ENCODE assay signal across 37 cellular contexts in genomic region chr5:45035991-45036390, GRCh38.
"Had no signal": no experiment of that assay in that cellular context is flagged by ENCODE, and none has a peak within 500 bp of the region (broad histone marks: within the 10 kb centered on the region; RNA-seq: fewer than 3 reads in every experiment).

No MANE protein-coding gene starts in this region.

- H3K27me3 Mint-ChIP-seq: activated B cell treated with CpG ODN at 0.5 μM for 24 hours; activated CD4-positive, alpha-beta memory T cell treated with anti-CD3 and anti-CD28 coated beads for 36 hours; activated CD4-positive, alpha-beta T cell treated with anti-CD3 and anti-CD28 coated beads, Interleukin-2, amount 10 ng/mL, durations not matched to agents 24 days and 14 days; activated CD8-positive, alpha-beta T cell treated with anti-CD3 and anti-CD28 coated beads for 36 hours; activated naive CD8-positive, alpha-beta T cell treated with anti-CD3 and anti-CD28 coated beads for 36 hours; activated T-helper 17 cell treated with anti-CD3 and anti-CD28 coated beads, Interleukin-2, amount 50 U/mL, for 72 hours had no signal

- H3K27ac Mint-ChIP-seq: activated B cell treated with CpG ODN at 0.5 μM for 24 hours; activated CD4-positive, alpha-beta memory T cell treated with anti-CD3 and anti-CD28 coated beads for 36 hours; activated CD4-positive, alpha-beta T cell treated with anti-CD3 and anti-CD28 coated beads, Interleukin-2, amount 10 ng/mL, durations not matched to agents 24 days and 14 days; activated CD8-positive, alpha-beta T cell treated with anti-CD3 and anti-CD28 coated beads for 36 hours; activated naive CD4-positive, alpha-beta T cell treated with anti-CD3 and anti-CD28 coated beads for 36 hours; activated naive CD4-positive, alpha-beta T cell treated with anti-CD3 and anti-CD28 coated beads, Interleukin-2, amount 50 U/mL, for 72 hours; activated naive CD8-positive, alpha-beta T cell treated with anti-CD3 and anti-CD28 coated beads for 36 hours; activated T-cell treated with anti-CD3 and anti-CD28 coated beads, Interleukin-2, amount 50 U/mL, for 72 hours; activated T-helper 1 cell treated with anti-CD3 and anti-CD28 coated beads, Interleukin-12 subunit alpha, Interleukin-12 subunit beta, Interleukin-2, Interleukin-4 antibody, amounts not matched to agents 30 ng/mL and 10 ng/mL and 1 ng/mL, durations not matched to agents 14 hours and 24 hours and 36 hours; activated T-helper 17 cell treated with anti-CD3 and anti-CD28 coated beads, Interleukin-2, amount 50 U/mL, for 72 hours; T-helper 1 cell treated with Interleukin-12 subunit alpha and Interleukin-12 subunit beta and Interleukin-4 antibody, amounts not matched to agents 30 μg/mL and 1 μg/mL, for 36 hours; T-helper 2 cell treated with Interferon-gamma antibody and Interleukin-4, amounts not matched to agents 5 μg/mL and 100 μg/mL, for 36 hours had no signal

- ATAC-seq: activated CD8-positive, alpha-beta T cell treated with anti-CD3 and anti-CD28 coated beads for 36 hours; activated naive CD4-positive, alpha-beta T cell treated with anti-CD3 and anti-CD28 coated beads, Interleukin-2, amount 50 U/mL, for 72 hours; activated T-cell treated with anti-CD3 and anti-CD28 coated beads, Interleukin-2, amount 50 U/mL, for 4 hours; activated T-cell treated with anti-CD3 and anti-CD28 coated beads, Interleukin-2, amount 50 U/mL, for 72 hours; activated T-helper 17 cell treated with anti-CD3 and anti-CD28 coated beads, Interleukin-2, amount 50 U/mL, for 72 hours; body of pancreas had no signal

- H3K27me3 ChIP-seq: adrenal gland, body of pancreas, brain microvascular endothelial cell, breast epithelium had no signal

- H3K27ac ChIP-seq: adrenal gland, body of pancreas, brain microvascular endothelial cell, breast epithelium, VCaP had no signal

- H3K4me3 ChIP-seq: adrenal gland, body of pancreas, breast epithelium had no signal

- FAIRE-seq: astrocyte, TTC549 had no signal

- H3K4me1 Mint-ChIP-seq: activated B cell treated with CpG ODN at 0.5 μM for 24 hours; activated CD4-positive, alpha-beta T cell treated with anti-CD3 and anti-CD28 coated beads, Interleukin-2, amount 10 ng/mL, durations not matched to agents 24 days and 14 days; activated naive CD8-positive, alpha-beta T cell treated with anti-CD3 and anti-CD28 coated beads for 36 hours; activated T-helper 17 cell treated with anti-CD3 and anti-CD28 coated beads, Interleukin-2, amount 50 U/mL, for 72 hours had no signal

- H3K36me3 Mint-ChIP-seq: activated CD4-positive, alpha-beta memory T cell treated with anti-CD3 and anti-CD28 coated beads for 36 hours; activated naive CD4-positive, alpha-beta T cell treated with anti-CD3 and anti-CD28 coated beads, Interleukin-2, amount 50 U/mL, for 72 hours; activated naive CD8-positive, alpha-beta T cell treated with anti-CD3 and anti-CD28 coated beads for 36 hours had no signal

- H3K9me3 Mint-ChIP-seq: activated B cell treated with CpG ODN at 0.5 μM for 24 hours; activated CD4-positive, alpha-beta memory T cell treated with anti-CD3 and anti-CD28 coated beads for 36 hours; activated CD4-positive, alpha-beta T cell treated with anti-CD3 and anti-CD28 coated beads, Interleukin-2, amount 10 ng/mL, durations not matched to agents 24 days and 14 days; activated CD8-positive, alpha-beta T cell treated with anti-CD3 and anti-CD28 coated beads for 36 hours; activated naive CD4-positive, alpha-beta T cell treated with anti-CD3 and anti-CD28 coated beads for 36 hours; activated naive CD4-positive, alpha-beta T cell treated with anti-CD3 and anti-CD28 coated beads, Interleukin-2, amount 50 U/mL, for 72 hours; activated naive CD8-positive, alpha-beta T cell treated with anti-CD3 and anti-CD28 coated beads for 36 hours; activated T-cell treated with anti-CD3 and anti-CD28 coated beads, Interleukin-2, amount 50 U/mL, for 4 hours; activated T-helper 1 cell treated with anti-CD3 and anti-CD28 coated beads, Interleukin-12 subunit alpha, Interleukin-12 subunit beta, Interleukin-2, Interleukin-4 antibody, amounts not matched to agents 30 ng/mL and 10 ng/mL and 1 ng/mL, durations not matched to agents 14 hours and 24 hours and 36 hours; T-helper 1 cell treated with Interleukin-12 subunit alpha and Interleukin-12 subunit beta and Interleukin-4 antibody, amounts not matched to agents 30 μg/mL and 1 μg/mL, for 36 hours; T-helper 2 cell treated with Interferon-gamma antibody and Interleukin-4, amounts not matched to agents 5 μg/mL and 100 μg/mL, for 36 hours had no signal

- DNase-seq: activated B cell treated with CpG ODN at 0.5 μM for 24 hours; activated CD4-positive, alpha-beta memory T cell treated with anti-CD3 and anti-CD28 coated beads for 36 hours; activated CD4-positive, alpha-beta T cell treated with anti-CD3 and anti-CD28 coated beads for 4 hours; activated CD4-positive, alpha-beta T cell treated with anti-CD3 and anti-CD28 coated beads, Interleukin-2, amount 10 ng/mL, durations not matched to agents 24 days and 14 days; activated CD4-positive, alpha-beta T cell treated with anti-CD3 and anti-CD28 coated beads, Interleukin-2, amount 50 U/mL, for 1 hour; activated CD4-positive, alpha-beta T cell treated with anti-CD3 and anti-CD28 coated beads, Interleukin-2, amount 50 U/mL, for 4 hours; activated CD4-positive, CD25-positive, alpha-beta regulatory T cell treated with anti-CD3 and anti-CD28 coated beads, Interleukin-2, amount 50 U/mL, for 72 hours; activated CD8-positive, alpha-beta memory T cell treated with anti-CD3 and anti-CD28 coated beads, Interleukin-2, amount 50 U/mL, for 4 hours; activated CD8-positive, alpha-beta T cell treated with anti-CD3 and anti-CD28 coated beads for 36 hours; activated effector memory CD4-positive, alpha-beta T cell treated with anti-CD3 and anti-CD28 coated beads, Interleukin-2, amount 50 U/mL, for 16 hours; activated gamma-delta T cell treated with Interleukin-2 at 50 U/mL for 16 hours; activated naive CD4-positive, alpha-beta T cell; activated naive CD4-positive, alpha-beta T cell treated with anti-CD3 and anti-CD28 coated beads for 36 hours; activated naive CD4-positive, alpha-beta T cell treated with anti-CD3 and anti-CD28 coated beads, Interleukin-2, amount 50 U/mL, for 16 hours; activated naive CD8-positive, alpha-beta T cell treated with anti-CD3 and anti-CD28 coated beads for 36 hours; activated T-cell treated with anti-CD3 and anti-CD28 coated beads for 4 hours; activated T-cell treated with anti-CD3 and anti-CD28 coated beads, Interleukin-2, amount 50 U/mL, for 1 hour; activated T-cell treated with anti-CD3 and anti-CD28 coated beads, Interleukin-2, amount 50 U/mL, for 4 hours; activated T-cell treated with anti-CD3 and anti-CD28 coated beads, Interleukin-2, amount 50 U/mL, for 72 hours; adrenal gland; amniotic stem cell; aorta; body of pancreas; brain microvascular endothelial cell; central memory CD4-positive, alpha-beta T cell; T-helper 1 cell; T-helper 2 cell; T-helper 9 cell had no signal

- H3K9me3 ChIP-seq: adrenal gland, body of pancreas, breast epithelium had no signal

- H3K4me1 ChIP-seq: adrenal gland, body of pancreas, breast epithelium had no signal

- H3K36me3 ChIP-seq: adrenal gland, brain microvascular endothelial cell, breast epithelium had no signal

- H3K4me3 Mint-ChIP-seq: activated B cell treated with CpG ODN at 0.5 μM for 24 hours; activated CD4-positive, alpha-beta memory T cell treated with anti-CD3 and anti-CD28 coated beads for 36 hours; activated CD4-positive, alpha-beta T cell treated with anti-CD3 and anti-CD28 coated beads, Interleukin-2, amount 10 ng/mL, durations not matched to agents 24 days and 14 days; activated CD8-positive, alpha-beta T cell treated with anti-CD3 and anti-CD28 coated beads for 36 hours; activated naive CD4-positive, alpha-beta T cell treated with anti-CD3 and anti-CD28 coated beads for 36 hours; activated naive CD8-positive, alpha-beta T cell treated with anti-CD3 and anti-CD28 coated beads for 36 hours; activated T-cell treated with anti-CD3 and anti-CD28 coated beads, Interleukin-2, amount 50 U/mL, for 4 hours; activated T-cell treated with anti-CD3 and anti-CD28 coated beads, Interleukin-2, amount 50 U/mL, for 72 hours; activated T-helper 1 cell treated with anti-CD3 and anti-CD28 coated beads, Interleukin-12 subunit alpha, Interleukin-12 subunit beta, Interleukin-2, Interleukin-4 antibody, amounts not matched to agents 30 ng/mL and 10 ng/mL and 1 ng/mL, durations not matched to agents 14 hours and 24 hours and 36 hours; activated T-helper 17 cell treated with anti-CD3 and anti-CD28 coated beads, Interleukin-2, amount 50 U/mL, for 72 hours; T-helper 1 cell treated with Interleukin-12 subunit alpha and Interleukin-12 subunit beta and Interleukin-4 antibody, amounts not matched to agents 30 μg/mL and 1 μg/mL, for 36 hours; T-helper 2 cell treated with Interferon-gamma antibody and Interleukin-4, amounts not matched to agents 5 μg/mL and 100 μg/mL, for 36 hours had no signal
